ENCODE assay signal across 16 cellular contexts in the genomic region with DNA sequence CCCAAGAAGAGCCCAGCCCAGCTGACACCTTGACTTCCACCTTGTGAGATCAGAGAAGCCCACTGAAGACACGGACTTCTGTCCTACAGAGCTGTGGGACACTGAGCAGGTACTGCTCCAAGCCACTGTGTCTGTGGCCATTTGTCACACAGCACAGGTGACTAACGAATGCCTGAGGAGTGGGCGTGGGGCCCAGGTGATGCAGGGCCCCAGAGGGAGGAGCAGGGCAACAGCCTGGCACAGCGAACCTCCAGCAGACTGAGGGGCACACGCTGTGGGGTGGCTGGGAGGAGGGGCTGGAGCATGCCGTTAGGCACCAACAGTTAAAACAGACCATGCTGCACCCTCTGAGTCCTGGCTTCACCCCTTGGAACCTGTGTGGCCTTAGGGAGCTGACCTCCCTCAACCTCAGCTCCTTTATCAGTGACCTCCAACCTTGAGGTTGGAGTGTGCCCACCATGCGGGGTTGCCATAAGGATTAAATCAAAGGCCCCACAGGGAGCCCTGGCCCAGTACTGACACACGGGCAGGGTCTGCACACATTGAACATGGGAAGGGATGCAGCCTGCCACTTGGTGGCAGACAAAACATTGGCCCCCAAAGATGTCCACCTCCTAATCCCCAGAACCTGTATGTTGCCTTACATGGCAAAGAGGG.
DNase-seq lines count a peak whose midpoint lies in the region; ATAC-seq and TF ChIP-seq lines count a peak whose summit lies in the region.
"Had no signal": no experiment of that assay in that cellular context is flagged by ENCODE, and none has a peak within 500 bp of the region (broad histone marks: within the 10 kb centered on the region; RNA-seq: fewer than 3 reads in every experiment).

No MANE protein-coding gene starts in this region.

- H3K4me1 ChIP-seq in RWPE2 (ENCODE audit: insufficient read depth, poor library complexity, severe bottlenecking): no peaks in the 10 kb centered on the region
- no peaks in the 10 kb centered on the region for H3K4me1 ChIP-seq in sigmoid colon

- no peak overlapping the region for H3K27ac ChIP-seq in RWPE2 (ENCODE audit: poor library complexity, severe bottlenecking)
- no peak overlapping the region for H3K27ac ChIP-seq in sigmoid colon

- H3K27me3 Mint-ChIP-seq in activated naive CD4-positive, alpha-beta T cell treated with anti-CD3 and anti-CD28 coated beads for 36 hours (ENCODE audit: low read depth): no peaks in the 10 kb centered on the region
- H3K27me3 Mint-ChIP-seq in activated CD8-positive, alpha-beta T cell treated with anti-CD3 and anti-CD28 coated beads, Interleukin-2, amount 10 ng/mL, durations not matched to agents 7 days and 5 days (ENCODE audit: low read depth): no peaks in the 10 kb centered on the region
- H3K27me3 Mint-ChIP-seq: CD4-positive, alpha-beta memory T cell had no signal

- no peak for TF ChIP-seq EP300 in sigmoid colon (IDR thresholded peaks at IDR 0.05)

- no peaks in the 10 kb centered on the region for H3K9me3 Mint-ChIP-seq in activated naive CD4-positive, alpha-beta T cell treated with anti-CD3 and anti-CD28 coated beads for 36 hours
- no peaks in the 10 kb centered on the region for H3K9me3 Mint-ChIP-seq in activated CD8-positive, alpha-beta T cell treated with anti-CD3 and anti-CD28 coated beads, Interleukin-2, amount 10 ng/mL, durations not matched to agents 7 days and 5 days (ENCODE audit: insufficient read depth)
- H3K9me3 Mint-ChIP-seq: H9 had no signal

- no peak for TF ChIP-seq POLR2A in sigmoid colon (IDR thresholded peaks at IDR 0.05)

- no peaks in the 10 kb centered on the region for H3K4me1 Mint-ChIP-seq in activated naive CD4-positive, alpha-beta T cell treated with anti-CD3 and anti-CD28 coated beads for 36 hours (ENCODE audit: low read depth)
- peaks cover 3% of the 10 kb centered on the region for H3K4me1 Mint-ChIP-seq in activated CD8-positive, alpha-beta T cell treated with anti-CD3 and anti-CD28 coated beads, Interleukin-2, amount 10 ng/mL, durations not matched to agents 7 days and 5 days (ENCODE audit: low read depth)
- H3K4me1 Mint-ChIP-seq: CD4-positive, alpha-beta memory T cell; H9 had no signal

- WGBS in sigmoid colon, 2 donors: 69 to 80% methylated on average over 8 of the region's 8 CpGs

- intact Hi-C loops in sigmoid colon (cut with DNase I): no loop called here
- intact Hi-C loops in activated naive CD4-positive, alpha-beta T cell treated with anti-CD3 and anti-CD28 coated beads for 36 hours (cut with micrococcal nuclease): no loop called here

- H3K36me3 Mint-ChIP-seq in activated naive CD4-positive, alpha-beta T cell treated with anti-CD3 and anti-CD28 coated beads for 36 hours (ENCODE audit: low read depth): no peaks in the 10 kb centered on the region
- no peaks in the 10 kb centered on the region for H3K36me3 Mint-ChIP-seq in activated CD8-positive, alpha-beta T cell treated with anti-CD3 and anti-CD28 coated beads, Interleukin-2, amount 10 ng/mL, durations not matched to agents 7 days and 5 days (ENCODE audit: low read depth)
- H3K36me3 Mint-ChIP-seq: CD4-positive, alpha-beta memory T cell had no signal

- peak; percentile 43 for DNase-seq in activated CD8-positive, alpha-beta memory T cell treated with anti-CD3 and anti-CD28 coated beads for 24 hours
- DNase-seq in activated CD8-positive, alpha-beta memory T cell treated with anti-CD3 and anti-CD28 coated beads, Interleukin-2, amount 50 U/mL, for 48 hours: no peak
- DNase-seq in 8988T (peak; percentile 7), RWPE2 (ENCODE audit: low spot score) (peak; percentile 24), sigmoid colon (peak; percentile 34)
- no peak for DNase-seq in activated naive CD4-positive, alpha-beta T cell treated with anti-CD3 and anti-CD28 coated beads for 36 hours
- DNase-seq in activated CD8-positive, alpha-beta T cell treated with anti-CD3 and anti-CD28 coated beads, Interleukin-2, amount 10 ng/mL, durations not matched to agents 7 days and 5 days: no peak
- DNase-seq: ACHN; C1 segment of cervical spinal cord; CD4-positive, alpha-beta memory T cell; COR-L47; DMS153; DMS79 treated with DMSO at 0.1 percent for 48 hours; GDM1; GOT3; H9 had no signal

- H3K27me3 ChIP-seq in RWPE2 (ENCODE audit: insufficient read depth, poor library complexity, severe bottlenecking) (no peaks in the 10 kb centered on the region), sigmoid colon (no peaks in the 10 kb centered on the region)

- ATAC-seq in RWPE2 (ENCODE audit: low read depth): no peak
- no peak for ATAC-seq in activated CD8-positive, alpha-beta T cell treated with anti-CD3 and anti-CD28 coated beads, Interleukin-2, amount 10 ng/mL, durations not matched to agents 7 days and 5 days

- CTCF ChIA-PET in activated naive CD4-positive, alpha-beta T cell treated with anti-CD3 and anti-CD28 coated beads for 36 hours (lab: Charles Lee): no interaction called here
- CTCF ChIA-PET in activated CD8-positive, alpha-beta T cell treated with anti-CD3 and anti-CD28 coated beads, Interleukin-2, amount 10 ng/mL, durations not matched to agents 7 days and 5 days (lab: Charles Lee): no interaction called here

- H3K27ac Mint-ChIP-seq in activated naive CD4-positive, alpha-beta T cell treated with anti-CD3 and anti-CD28 coated beads for 36 hours: no peak overlapping the region
- no peak overlapping the region for H3K27ac Mint-ChIP-seq in activated CD8-positive, alpha-beta T cell treated with anti-CD3 and anti-CD28 coated beads, Interleukin-2, amount 10 ng/mL, durations not matched to agents 7 days and 5 days
- H3K27ac Mint-ChIP-seq: CD4-positive, alpha-beta memory T cell had no signal

- H3K36me3 ChIP-seq in RWPE2 (ENCODE audit: low read depth) (no peaks in the 10 kb centered on the region), sigmoid colon (no peaks in the 10 kb centered on the region)

- H3K4me3 ChIP-seq in RWPE2 (ENCODE audit: severe bottlenecking) (no peak overlapping the region), sigmoid colon (no peak overlapping the region)

- TF ChIP-seq CTCF in RWPE2 (IDR thresholded peaks at IDR 0.05; ENCODE audit: poor library complexity, severe bottlenecking): no peak
- no peak for TF ChIP-seq CTCF in sigmoid colon (IDR thresholded peaks at IDR 0.05)

- POLR2A ChIA-PET in activated CD8-positive, alpha-beta T cell treated with anti-CD3 and anti-CD28 coated beads, Interleukin-2, amount 10 ng/mL, durations not matched to agents 7 days and 5 days (lab: Charles Lee): no interaction called here

- H3K9me3 ChIP-seq in RWPE2 (ENCODE audit: severe bottlenecking) (no peaks in the 10 kb centered on the region), sigmoid colon (peaks cover 0 to 6% (median 2%) of the 10 kb centered on the region in 4 donors)

- H3K4me3 Mint-ChIP-seq in activated naive CD4-positive, alpha-beta T cell treated with anti-CD3 and anti-CD28 coated beads for 36 hours: no peak overlapping the region
- H3K4me3 Mint-ChIP-seq in activated CD8-positive, alpha-beta T cell treated with anti-CD3 and anti-CD28 coated beads, Interleukin-2, amount 10 ng/mL, durations not matched to agents 7 days and 5 days: no peak overlapping the region
- H3K4me3 Mint-ChIP-seq: CD4-positive, alpha-beta memory T cell; H9 had no signal

Comparison
In these comparisons a context has a peak if more than half of its experiments do, and no peak if none do; other contexts are left out.
1. DNase-seq: peak in activated CD8-positive, alpha-beta memory T cell treated with anti-CD3 and anti-CD28 coated beads for 24 hours (single experiment), 8988T (single experiment), RWPE2 (single experiment) and sigmoid colon (single experiment); none in activated CD8-positive, alpha-beta memory T cell treated with anti-CD3 and anti-CD28 coated beads, Interleukin-2, amount 50 U/mL, for 48 hours (single experiment), activated naive CD4-positive, alpha-beta T cell treated with anti-CD3 and anti-CD28 coated beads for 36 hours (single experiment) and activated CD8-positive, alpha-beta T cell treated with anti-CD3 and anti-CD28 coated beads, Interleukin-2, amount 10 ng/mL, durations not matched to agents 7 days and 5 days (single experiment).